12 cellular contexts compared by ENCODE assay signal in genomic region chr2:109637749-109638570, GRCh38. TPM values are rescaled to one million over a fixed set of nuclear protein-coding genes. Genes with fewer than 3 reads are reported as not detected.
DNase-seq lines count a peak whose midpoint lies in the region; ATAC-seq and TF ChIP-seq lines count a peak whose summit lies in the region.
"Had no signal": no experiment of that assay in that cellular context is flagged by ENCODE, and none has a peak within 500 bp of the region (broad histone marks: within the 10 kb centered on the region; RNA-seq: fewer than 3 reads in every experiment).

No MANE protein-coding gene starts in this region.

- H3K4me2 ChIP-seq in osteoblast (ENCODE audit: insufficient read depth, low read length): peak overlapping the region; percentile 57

- H3K4me3 ChIP-seq in RWPE2 (ENCODE audit: severe bottlenecking) (no peak overlapping the region), osteoblast (ENCODE audit: insufficient read depth, low read length) (no peak overlapping the region)
- H3K4me3 ChIP-seq: cardiac muscle cell, SK-N-MC had no signal

- no peaks in the 10 kb centered on the region for H3K36me3 ChIP-seq in RWPE2 (ENCODE audit: low read depth)
- no peaks in the 10 kb centered on the region for H3K36me3 ChIP-seq in osteoblast (ENCODE audit: insufficient read depth, low read length)
- H3K36me3 ChIP-seq: cardiac muscle cell, neutrophil had no signal

- peaks cover 9% of the 10 kb centered on the region for H3K4me1 ChIP-seq in RWPE2 (ENCODE audit: insufficient read depth, poor library complexity, severe bottlenecking)
- peaks cover 12% of the 10 kb centered on the region for H3K4me1 ChIP-seq in osteoblast (ENCODE audit: insufficient read depth, low read length)

- peak overlapping the region; percentile 8 for H3K27ac ChIP-seq in RWPE2 (ENCODE audit: poor library complexity, severe bottlenecking)
- peak overlapping the region; percentile 36 for H3K27ac ChIP-seq in osteoblast (ENCODE audit: low read depth, low read length)
- H3K27ac ChIP-seq: 22Rv1, cardiac muscle cell, neutrophil, SK-N-MC had no signal

- no peaks in the 10 kb centered on the region for H3K79me2 ChIP-seq in osteoblast (ENCODE audit: insufficient read depth, low read length)

- H3K9me3 ChIP-seq in RWPE2 (ENCODE audit: severe bottlenecking): no peaks in the 10 kb centered on the region
- H3K9me3 ChIP-seq in osteoblast (ENCODE audit: low read depth, low read length): no peaks in the 10 kb centered on the region
- H3K9me3 ChIP-seq: neutrophil had no signal

- ATAC-seq in HG02870 (IDR thresholded peaks at IDR 0.05; ENCODE audit: unreplicated experiment): peak; percentile 78
- peak; percentile 88 for ATAC-seq in RWPE2 (ENCODE audit: low read depth)

- peak overlapping the region; percentile 80 for H2AFZ ChIP-seq in osteoblast (ENCODE audit: low read length)

- H3K27me3 ChIP-seq in RWPE2 (ENCODE audit: insufficient read depth, poor library complexity, severe bottlenecking) (no peaks in the 10 kb centered on the region), osteoblast (ENCODE audit: insufficient read depth, low read length) (no peaks in the 10 kb centered on the region)
- H3K27me3 ChIP-seq: cardiac muscle cell had no signal

- H4K20me1 ChIP-seq in osteoblast (ENCODE audit: insufficient read depth, low read length): no peaks in the 10 kb centered on the region

- no peak for TF ChIP-seq CTCF in RWPE2 (IDR thresholded peaks at IDR 0.05; ENCODE audit: poor library complexity, severe bottlenecking)
- TF ChIP-seq CTCF in osteoblast (IDR thresholded peaks at IDR 0.05; ENCODE audit: extremely low read depth, low read depth, low read length): no peak

- DNase-seq in DMS79 treated with DMSO at 0.1 percent for 48 hours (lab: John Stamatoyannopoulos, UW) (peak; percentile 58), DMS79 (lab: John Stamatoyannopoulos, UW) (no peak), RWPE2 (ENCODE audit: low spot score) (no peak), osteoblast (ENCODE audit: insufficient read length, low spot score, missing footprints) (no peak), amygdala (lab: John Stamatoyannopoulos, UW) (no peak), NCI-H748 treated with DMSO at 0.1 percent for 48 hours (lab: John Stamatoyannopoulos, UW) (no peak), GM19238 (ENCODE audit: insufficient read length, low spot score) (no peak)

RNA-seq across cellular contexts. Expression of gene SOWAHC, which starts 23.8 kb away (rescaled TPM):
- 14.7 and 17.7 TPM in 2 replicates for total RNA-seq in osteoblast

RNA-seq across cellular contexts. Expression of gene SEPTIN10, which starts 24.2 kb away (rescaled TPM):
- total RNA-seq in osteoblast: 101 and 107 TPM in 2 replicates
